In genomic region chr13:95420501-95420900, GRCh38 we compare ENCODE assay signal across 16 cellular contexts.
DNase-seq lines count a peak whose midpoint lies in the region; ATAC-seq, FAIRE-seq and TF ChIP-seq lines count a peak whose summit lies in the region.
"Had no signal": no experiment of that assay in that cellular context is flagged by ENCODE, and none has a peak within 500 bp of the region (broad histone marks: within the 10 kb centered on the region; RNA-seq: fewer than 3 reads in every experiment).

No MANE protein-coding gene starts in this region.

- SMC1A ChIA-PET in GM12878 (lab: Charles Lee; ENCODE audit: uncharacterized antibody, unreplicated experiment), result interaction anchor here (0.9 to 1.1 kb wide), 2 partner anchors 11 to 749 kb away, joined by 3 read pairs; no protein-coding TSS in a partner anchor

- no peak for TF ChIP-seq RAD21 in GM12878 (IDR thresholded peaks at IDR 0.05; ENCODE audit: insufficient read depth, low read depth, low read length)

- no peak for TF ChIP-seq CTCF in GM12878 (IDR thresholded peaks at IDR 0.05 in 2 of 3, conservative IDR thresholded peaks at IDR 0.05 in 1 of 3; ENCODE audit: control insufficient read depth in 2 of 3, extremely low read depth in 1 of 3, insufficient read depth in 1 of 3, low read depth in 3 of 3, low read length in 3 of 3)

- TF ChIP-seq POLR2A in GM12878 (IDR thresholded peaks at IDR 0.05; ENCODE audit: low read depth, low read length), result no peak

- in situ Hi-C loops in GM12878 (cut with MboI), result loop anchor here (25.0 kb wide), 1 partner anchor 983 kb away; no protein-coding TSS in a partner anchor

- RAD21 ChIA-PET in GM12878 (lab: Charles Lee; ENCODE audit: unreplicated experiment), result no interaction called here

- no peak overlapping the region for H3K27ac ChIP-seq in GM12878 (ENCODE audit: control insufficient read depth, insufficient read depth)
- no peak overlapping the region for H3K27ac ChIP-seq in small intestine (ENCODE audit: low read depth in 1 of 2, low read length in 1 of 2)

- no peak overlapping the region for H3K9ac ChIP-seq in GM12878 (ENCODE audit: control insufficient read depth, insufficient read depth, low read length)

- WGBS in GM12878 (ENCODE audit: insufficient coverage, insufficient replicate concordance, low lambda C conversion rate, missing lambda C conversion rate), result 37% methylated on average over 8 of the region's 8 CpGs
- 44 to 65% (median 48%) methylated on average over 8 of the region's 8 CpGs for WGBS in small intestine, 3 donors

- peak; percentile 73 for ATAC-seq in GM19372 (IDR thresholded peaks at IDR 0.05; ENCODE audit: low read depth, unreplicated experiment)
- ATAC-seq in HG03565 (IDR thresholded peaks at IDR 0.05; ENCODE audit: unreplicated experiment), result peak; percentile 48
- ATAC-seq in GM12878, result no peak; the same call in 1 of the 3 replicates
- no peak for ATAC-seq in GM19023 (IDR thresholded peaks at IDR 0.05; ENCODE audit: unreplicated experiment)
- no peak for ATAC-seq in HG02610 (IDR thresholded peaks at IDR 0.05; ENCODE audit: unreplicated experiment)
- ATAC-seq: T-helper 17 cell had no signal

- POLR2A ChIA-PET in GM12878 (lab: Charles Lee), result no interaction called here

- no peaks in the 10 kb centered on the region for H3K36me3 ChIP-seq in GM12878 (ENCODE audit: control insufficient read depth in 2 of 2, insufficient read depth in 2 of 2, low read length in 1 of 2)
- H3K36me3 ChIP-seq in small intestine (ENCODE audit: control insufficient read depth in 2 of 2, insufficient read depth in 2 of 2, low read length in 2 of 2), result no peaks in the 10 kb centered on the region

- H3K79me2 ChIP-seq in GM12878 (ENCODE audit: control insufficient read depth, insufficient read depth, low read length), result no peaks in the 10 kb centered on the region

- no peak overlapping the region for H3K4me3 ChIP-seq in GM12878
- no peak overlapping the region for H3K4me3 ChIP-seq in small intestine (ENCODE audit: low read depth in 1 of 2, low read length in 2 of 2)

- no peak for TF ChIP-seq EP300 in GM12878 (IDR thresholded peaks at IDR 0.05; ENCODE audit: borderline replicate concordance in 1 of 2, control insufficient read depth in 1 of 2, low read depth in 2 of 2, low read length in 2 of 2)

- no peaks in the 10 kb centered on the region for H4K20me1 ChIP-seq in GM12878 (ENCODE audit: control insufficient read depth, insufficient read depth)

- no TSS peak for BruUV-seq in GM12878 (replicated peaks; lab: Mats Ljungman, UMichigan)

- FAIRE-seq in GM12878 (lab: Jason Lieb, UNC), result peak; percentile 72
- no peak for FAIRE-seq in small intestine (lab: Jason Lieb, UNC)
- FAIRE-seq: endometrium had no signal

- no peaks in the 10 kb centered on the region for H3K27me3 ChIP-seq in GM12878 (replicated peaks in 1 of 2; ENCODE audit: control insufficient read depth in 2 of 2, insufficient read depth in 2 of 2, low read length in 1 of 2)
- no peaks in the 10 kb centered on the region for H3K27me3 ChIP-seq in small intestine (ENCODE audit: control insufficient read depth in 2 of 2, insufficient read depth in 2 of 2, low read length in 2 of 2)

- DNase-seq in ELF-1 (ENCODE audit: low read depth, low spot score) (peak; percentile 51), GM12878 (ENCODE audit: low read depth, low spot score) (no peak), small intestine (no peak), NCI-H1436 treated with DMSO at 0.1 percent for 48 hours (lab: John Stamatoyannopoulos, UW) (no peak)
- DNase-seq: activated CD4-positive, alpha-beta T cell treated with anti-CD3 and anti-CD28 coated beads for 1 hour; activated naive CD8-positive, alpha-beta T cell treated with anti-CD3 and anti-CD28 coated beads for 36 hours; H7; kidney glomerular epithelial cell; NCI-H1436; NCI-H446 treated with DMSO at 0.1 percent for 48 hours; T-helper 17 cell had no signal

- peak overlapping the region; percentile 56; the same call in 1 of the 2 replicates for H2AFZ ChIP-seq in GM12878 (ENCODE audit: control insufficient read depth, low read depth, low read length)

- H3K4me2 ChIP-seq in GM12878 (ENCODE audit: control insufficient read depth, insufficient read depth), result no peak overlapping the region

- no peaks in the 10 kb centered on the region for H3K9me3 ChIP-seq in GM12878 (replicated peaks; ENCODE audit: control insufficient read depth, insufficient read depth, low read length)
- no peaks in the 10 kb centered on the region for H3K9me3 ChIP-seq in small intestine (ENCODE audit: control insufficient read depth, low read depth)

- intact Hi-C loops in GM12878 (cut with micrococcal nuclease; ENCODE audit: unreplicated experiment), result no loop called here

- H3K4me1 ChIP-seq in GM12878 (ENCODE audit: control insufficient read depth, insufficient read depth, low read length) (no peaks in the 10 kb centered on the region), small intestine (ENCODE audit: control insufficient read depth in 2 of 2, insufficient read depth in 1 of 2, low read depth in 1 of 2, low read length in 1 of 2) (no peaks in the 10 kb centered on the region)

- CTCF ChIA-PET in GM12878 (lab: Yijun Ruan, JAX), result interaction anchor here (5.5 kb wide), 1 partner anchor 15 kb away, joined by 28 read pairs; no protein-coding TSS in a partner anchor

TF ChIP-seq in GM12878, 131 proteins besides CTCF, POLR2A, EP300 and RAD21:
- TF ChIP-seq NFIC (IDR thresholded peaks at IDR 0.05; ENCODE audit: low read depth, low read length) (no peak), ZNF24 (IDR thresholded peaks at IDR 0.05) (no peak), PBX3 (IDR thresholded peaks at IDR 0.05; ENCODE audit: insufficient replicate concordance, low read depth, low read length) (no peak), ATF3 (IDR thresholded peaks at IDR 0.05; ENCODE audit: borderline replicate concordance, extremely low read depth, low read depth, low read length) (no peak), RUNX3 (IDR thresholded peaks at IDR 0.05; ENCODE audit: low read length) (no peak), IKZF2 (IDR thresholded peaks at IDR 0.05) (no peak), SIN3A (IDR thresholded peaks at IDR 0.05; ENCODE audit: low read depth, low read length) (no peak), ATF7 (IDR thresholded peaks at IDR 0.05; ENCODE audit: low read depth) (no peak), POU2F2 (IDR thresholded peaks at IDR 0.05; ENCODE audit: borderline replicate concordance, low read depth, low read length) (no peak), MEF2B (IDR thresholded peaks at IDR 0.05; ENCODE audit: partially characterized antibody, poor library complexity, severe bottlenecking) (no peak), EED (IDR thresholded peaks at IDR 0.05; ENCODE audit: low read depth) (no peak)

Comparison
In these comparisons a context has a peak if more than half of its experiments do, and no peak if none do; other contexts are left out.
1. ATAC-seq: peak in GM19372 (single experiment) and HG03565 (single experiment); none in GM12878 (single experiment), GM19023 (single experiment) and HG02610 (single experiment).